In the genomic region with DNA sequence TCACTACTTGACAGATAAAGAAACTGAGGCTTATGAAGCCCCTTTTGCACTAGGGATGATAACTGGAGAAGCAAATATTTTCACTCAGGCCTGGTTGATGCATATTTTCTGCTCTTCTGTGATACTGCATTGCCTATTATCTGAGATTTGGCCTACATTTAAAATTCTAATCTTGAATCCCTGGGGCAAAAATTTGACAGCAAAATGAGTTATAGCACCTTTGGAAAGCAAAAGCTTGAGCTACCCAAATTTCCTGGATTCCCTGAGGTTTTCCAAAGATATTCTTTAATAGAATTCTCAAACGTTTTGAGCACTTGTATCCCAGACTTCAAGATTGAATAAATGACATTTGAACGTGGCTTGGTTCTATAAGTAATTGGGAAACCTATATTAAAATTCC, we compare ENCODE assay signal across 5 cellular contexts.
"Had no signal": no experiment of that assay in that cellular context is flagged by ENCODE, and none has a peak within 500 bp of the region (broad histone marks: within the 10 kb centered on the region; RNA-seq: fewer than 3 reads in every experiment).

No MANE protein-coding gene starts in this region.

- H3K27ac ChIP-seq: HL-60 had no signal

- DNase-seq: H9, KG1 had no signal

- H3K4me3 Mint-ChIP-seq: GM23338, H9 had no signal

- H3K4me2 ChIP-seq: GM23338 had no signal

- H3K4me3 ChIP-seq: GM23338, K562 had no signal

- H2AFZ ChIP-seq: GM23338 had no signal

- H3K9me3 Mint-ChIP-seq: GM23338 had no signal

- H3K27ac Mint-ChIP-seq: GM23338 had no signal
